Comparison of ENCODE assay signal across 17 cellular contexts in the genomic region with DNA sequence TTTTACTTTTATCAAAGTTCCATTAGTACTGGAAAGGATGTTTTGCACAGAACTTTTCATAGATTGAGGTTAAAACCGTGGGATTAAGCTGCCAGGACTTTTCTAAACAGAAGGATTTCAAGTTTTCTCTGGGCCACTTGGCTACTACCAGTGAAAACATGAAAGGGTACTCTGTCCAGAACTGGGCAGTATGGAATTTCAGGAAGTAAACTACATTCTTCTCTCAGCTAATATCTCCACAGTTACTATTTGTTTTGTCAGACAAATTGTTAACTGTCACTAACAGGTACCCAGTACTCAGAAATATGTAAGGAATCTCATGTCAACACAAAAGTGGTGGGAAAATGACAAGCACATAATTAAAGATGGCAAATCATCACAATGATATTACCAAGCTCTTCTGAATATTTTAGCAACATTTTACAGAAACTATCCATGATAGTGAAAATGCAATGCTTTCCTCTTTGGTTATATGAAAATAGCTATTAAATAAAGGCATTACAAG.
"Had no signal": no experiment of that assay in that cellular context is flagged by ENCODE, and none has a peak within 500 bp of the region (broad histone marks: within the 10 kb centered on the region; RNA-seq: fewer than 3 reads in every experiment).

No MANE protein-coding gene starts in this region.

- ATAC-seq: activated naive CD4-positive, alpha-beta T cell treated with anti-CD3 and anti-CD28 coated beads, Interleukin-2, amount 50 U/mL, for 72 hours; natural killer cell treated with Interleukin-12 subunit alpha and Interleukin-12 subunit beta and Interleukin-15 and Interleukin-18, amount 100 ng/mL, for 72 hours; psoas muscle; sciatic nerve; stimulated activated effector memory CD8-positive, alpha-beta T cell treated with anti-CD3 and anti-CD28 coated beads, Interleukin-12 subunit alpha, Interleukin-12 subunit beta, amount 100 ng/mL, for 72 hours; upper lobe of right lung had no signal

- H3K27me3 Mint-ChIP-seq: natural killer cell treated with Interleukin-12 subunit alpha and Interleukin-12 subunit beta and Interleukin-15 and Interleukin-18, amount 100 ng/mL, for 72 hours had no signal

- FAIRE-seq: colon, endometrium had no signal

- H3K9me3 Mint-ChIP-seq: activated naive CD4-positive, alpha-beta T cell treated with anti-CD3 and anti-CD28 coated beads, Interleukin-2, amount 50 U/mL, for 72 hours; stimulated activated effector memory CD8-positive, alpha-beta T cell treated with anti-CD3 and anti-CD28 coated beads, Interleukin-12 subunit alpha, Interleukin-12 subunit beta, amount 100 ng/mL, for 72 hours had no signal

- H3K36me3 Mint-ChIP-seq: activated naive CD4-positive, alpha-beta T cell treated with anti-CD3 and anti-CD28 coated beads, Interleukin-2, amount 50 U/mL, for 72 hours; natural killer cell treated with Interleukin-12 subunit alpha and Interleukin-12 subunit beta and Interleukin-15 and Interleukin-18, amount 100 ng/mL, for 72 hours; stimulated activated effector memory CD8-positive, alpha-beta T cell treated with anti-CD3 and anti-CD28 coated beads, Interleukin-12 subunit alpha, Interleukin-12 subunit beta, amount 100 ng/mL, for 72 hours had no signal

- H3K27ac Mint-ChIP-seq: activated naive CD4-positive, alpha-beta T cell treated with anti-CD3 and anti-CD28 coated beads, Interleukin-2, amount 50 U/mL, for 72 hours; natural killer cell treated with Interleukin-12 subunit alpha and Interleukin-12 subunit beta and Interleukin-15 and Interleukin-18, amount 100 ng/mL, for 72 hours; stimulated activated effector memory CD8-positive, alpha-beta T cell treated with anti-CD3 and anti-CD28 coated beads, Interleukin-12 subunit alpha, Interleukin-12 subunit beta, amount 100 ng/mL, for 72 hours had no signal

- H3K4me3 Mint-ChIP-seq: natural killer cell treated with Interleukin-12 subunit alpha and Interleukin-12 subunit beta and Interleukin-15 and Interleukin-18, amount 100 ng/mL, for 72 hours; stimulated activated effector memory CD8-positive, alpha-beta T cell treated with anti-CD3 and anti-CD28 coated beads, Interleukin-12 subunit alpha, Interleukin-12 subunit beta, amount 100 ng/mL, for 72 hours had no signal

- DNase-seq: activated CD4-positive, alpha-beta T cell treated with anti-CD3 and anti-CD28 coated beads for 1 hour; activated CD4-positive, alpha-beta T cell treated with anti-CD3 and anti-CD28 coated beads, Interleukin-2, amount 50 U/mL, for 4 hours; activated gamma-delta T cell treated with Interleukin-2 at 50 U/mL for 16 hours; adrenal gland; mesendoderm; psoas muscle; stimulated activated CD4-positive, alpha-beta T cell treated with anti-CD3 and anti-CD28 coated beads, Interleukin-4, amount 100 ng/mL, for 24 hours; SW 1271; T-helper 2 cell; upper lobe of right lung; WERI-Rb-1 had no signal

- H3K4me1 Mint-ChIP-seq: stimulated activated effector memory CD8-positive, alpha-beta T cell treated with anti-CD3 and anti-CD28 coated beads, Interleukin-12 subunit alpha, Interleukin-12 subunit beta, amount 100 ng/mL, for 72 hours had no signal
